In the genomic region with DNA sequence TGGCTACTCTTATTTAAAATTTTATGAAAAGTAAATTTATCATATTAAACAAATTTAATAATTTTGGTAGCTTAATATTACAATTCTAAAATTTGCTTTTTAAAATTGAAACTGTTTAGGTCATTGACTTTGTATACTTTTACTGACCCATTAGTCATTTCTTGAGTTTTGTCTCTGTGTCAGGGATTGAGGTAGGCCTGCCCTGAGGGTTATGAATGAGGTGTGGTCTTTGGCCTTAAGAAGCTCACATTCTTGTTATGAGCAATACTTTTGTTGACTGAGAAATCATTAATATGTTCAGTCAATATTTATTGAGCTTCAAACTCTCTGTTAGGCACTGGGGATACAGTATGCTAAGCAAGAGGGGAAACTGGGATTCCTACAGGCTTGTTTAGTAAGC, we compare ENCODE assay signal across 1 cellular context.
TF ChIP-seq lines count a peak whose summit lies in the region.

No MANE protein-coding gene starts in this region.

TF ChIP-seq in GM23338, 12 proteins besides CTCF, POLR2A, EP300 and RAD21:
- no peak for TF ChIP-seq REST (IDR thresholded peaks at IDR 0.05; ENCODE audit: unreplicated experiment)
- no peak for TF ChIP-seq STAT1 (IDR thresholded peaks at IDR 0.05; ENCODE audit: unreplicated experiment)
- TF ChIP-seq JUNB (IDR thresholded peaks at IDR 0.05; ENCODE audit: unreplicated experiment), result no peak
- TF ChIP-seq NANOG (IDR thresholded peaks at IDR 0.05; ENCODE audit: borderline replicate concordance), result no peak
- TF ChIP-seq POLR2AphosphoS5 (IDR thresholded peaks at IDR 0.05; ENCODE audit: low read depth), result no peak
- TF ChIP-seq ZNF114 (CRISPR knock-in tag; IDR thresholded peaks at IDR 0.05), result no peak
